In the genomic region with DNA sequence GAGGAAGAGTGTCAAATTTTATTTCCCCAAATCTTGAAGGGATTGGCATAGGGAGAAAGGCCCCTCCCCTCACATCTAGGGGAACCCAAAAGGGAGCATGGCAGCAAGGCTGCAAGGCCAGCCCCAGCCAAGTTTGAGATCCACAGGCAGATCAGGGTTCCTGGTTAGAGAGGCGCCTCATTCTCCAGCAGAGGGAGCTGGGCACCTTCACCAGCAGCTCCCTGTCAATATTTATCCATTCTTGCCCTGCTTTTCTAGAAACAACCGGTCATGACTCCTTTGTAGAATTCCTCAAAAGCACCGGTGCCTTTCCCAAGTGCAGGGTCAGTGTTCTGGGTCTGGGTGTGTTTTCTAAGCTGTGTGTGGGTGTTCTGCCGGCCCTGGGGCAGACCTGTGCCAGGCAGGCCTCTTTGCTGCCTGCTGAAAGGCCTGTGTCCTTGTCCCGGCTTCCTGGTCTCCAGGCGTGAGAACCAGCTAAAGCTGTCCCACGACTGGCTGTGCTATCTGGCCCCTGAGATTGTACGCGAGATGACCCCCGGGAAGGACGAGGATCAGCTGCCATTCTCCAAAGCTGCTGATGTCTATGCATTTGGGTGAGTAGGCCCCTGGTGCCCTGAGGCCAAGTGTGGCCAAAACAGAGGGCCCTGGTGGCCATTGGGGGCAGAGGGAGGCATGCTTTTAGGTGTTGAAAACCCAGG, we compare ENCODE assay signal across 8 cellular contexts. TPM values are rescaled to one million over a fixed set of nuclear protein-coding genes. Genes with fewer than 3 reads are reported as not detected.
A peak's percentile ranks its signal among the peaks of the same experiment; 100 is the strongest.
DNase-seq lines count a peak whose midpoint lies in the region; ATAC-seq and TF ChIP-seq lines count a peak whose summit lies in the region.

No MANE protein-coding gene starts in this region.

- no peak overlapping the region for H3K4me3 Mint-ChIP-seq in activated CD8-positive, alpha-beta memory T cell treated with anti-CD3 and anti-CD28 coated beads, Interleukin-2, amount 10 ng/mL, durations not matched to agents 7 days and 5 days
- H3K4me3 Mint-ChIP-seq in nephron progenitor cell = no peak overlapping the region

- DNase-seq in activated CD8-positive, alpha-beta memory T cell treated with anti-CD3 and anti-CD28 coated beads, Interleukin-2, amount 10 ng/mL, durations not matched to agents 7 days and 5 days = peak; percentile 48
- DNase-seq in activated CD8-positive, alpha-beta memory T cell treated with anti-CD3 and anti-CD28 coated beads for 24 hours = no peak
- DNase-seq in epithelial cell of esophagus (ENCODE audit: low read depth) = peak; percentile 70
- peak; percentile 32 for DNase-seq in nephron progenitor cell
- no peak for DNase-seq in tibial artery
- no peak for DNase-seq in NCI-H128 (lab: John Stamatoyannopoulos, UW; ENCODE audit: unreplicated experiment)

- peak; percentile 60 for ATAC-seq in activated CD8-positive, alpha-beta memory T cell treated with anti-CD3 and anti-CD28 coated beads, Interleukin-2, amount 10 ng/mL, durations not matched to agents 7 days and 5 days
- no peak for ATAC-seq in activated CD4-positive, CD25-positive, alpha-beta regulatory T cell treated with anti-CD3 and anti-CD28 coated beads, Interleukin-2, amount 50 U/mL, for 24 hours

- H3K4me1 ChIP-seq in OCI-LY3 (ENCODE audit: low read length) (no peaks in the 10 kb centered on the region), tibial artery (no peaks in the 10 kb centered on the region)

- CTCF ChIA-PET in activated CD8-positive, alpha-beta memory T cell treated with anti-CD3 and anti-CD28 coated beads, Interleukin-2, amount 10 ng/mL, durations not matched to agents 7 days and 5 days (lab: Charles Lee) = interaction anchor here (0.9 to 5.7 kb wide), 21 partner anchors 9 to 373 kb away, joined by 3 to 58 read pairs (median 4); a partner anchor contains a TSS

- H3K27me3 ChIP-seq in OCI-LY3 (ENCODE audit: low read depth, low read length) = no peaks in the 10 kb centered on the region
- no peaks in the 10 kb centered on the region for H3K27me3 ChIP-seq in tibial artery

- H3K9me3 Mint-ChIP-seq in activated CD8-positive, alpha-beta memory T cell treated with anti-CD3 and anti-CD28 coated beads, Interleukin-2, amount 10 ng/mL, durations not matched to agents 7 days and 5 days (ENCODE audit: low read depth) = no peaks in the 10 kb centered on the region
- no peaks in the 10 kb centered on the region for H3K9me3 Mint-ChIP-seq in nephron progenitor cell

- no peaks in the 10 kb centered on the region for H3K9me3 ChIP-seq in OCI-LY3 (ENCODE audit: insufficient read depth, low read length)
- no peaks in the 10 kb centered on the region for H3K9me3 ChIP-seq in tibial artery

- TF ChIP-seq CTCF in OCI-LY3 (IDR thresholded peaks at IDR 0.05; ENCODE audit: low read depth, low read length) (peak; percentile 75), epithelial cell of esophagus (IDR thresholded peaks at IDR 0.05; ENCODE audit: insufficient read depth, low read depth, low read length, missing control alignments) (peak; percentile 78), nephron progenitor cell (IDR thresholded peaks at IDR 0.05) (peak; percentile 50), tibial artery (IDR thresholded peaks at IDR 0.05) (peak in 1 of 2 experiments; percentile 35)

- peaks cover 17% of the 10 kb centered on the region for H3K4me1 Mint-ChIP-seq in activated CD8-positive, alpha-beta memory T cell treated with anti-CD3 and anti-CD28 coated beads, Interleukin-2, amount 10 ng/mL, durations not matched to agents 7 days and 5 days
- no peaks in the 10 kb centered on the region for H3K4me1 Mint-ChIP-seq in nephron progenitor cell

- H3K27ac ChIP-seq in OCI-LY3 (ENCODE audit: low read length) (no peak overlapping the region), tibial artery (no peak overlapping the region)

- no peaks in the 10 kb centered on the region for H3K27me3 Mint-ChIP-seq in activated CD8-positive, alpha-beta memory T cell treated with anti-CD3 and anti-CD28 coated beads, Interleukin-2, amount 10 ng/mL, durations not matched to agents 7 days and 5 days
- no peaks in the 10 kb centered on the region for H3K27me3 Mint-ChIP-seq in nephron progenitor cell (ENCODE audit: low read depth, poor library complexity)

- H3K4me3 ChIP-seq in OCI-LY3 (ENCODE audit: low read length) (no peak overlapping the region), epithelial cell of esophagus (ENCODE audit: low read length) (no peak overlapping the region), tibial artery (no peak overlapping the region)

- H4K20me1 ChIP-seq in OCI-LY3 (ENCODE audit: insufficient read depth, low read length) = no peaks in the 10 kb centered on the region

- H3K4me2 ChIP-seq in OCI-LY3 (ENCODE audit: low read length) = no peak overlapping the region

- no peak overlapping the region for H3K27ac Mint-ChIP-seq in activated CD8-positive, alpha-beta memory T cell treated with anti-CD3 and anti-CD28 coated beads, Interleukin-2, amount 10 ng/mL, durations not matched to agents 7 days and 5 days
- H3K27ac Mint-ChIP-seq in nephron progenitor cell = no peak overlapping the region

- no peak overlapping the region for H3K9ac ChIP-seq in OCI-LY3 (ENCODE audit: low read length)

- intact Hi-C loops in tibial artery (cut with DNase I; ENCODE audit: low total_unique reads) = no loop called here

- no peaks in the 10 kb centered on the region for H3K79me2 ChIP-seq in OCI-LY3 (ENCODE audit: low read length)

- H2AFZ ChIP-seq in OCI-LY3 (ENCODE audit: low read depth, low read length) = no peak overlapping the region; the same call in 1 of the 2 replicates

- peaks cover 33% of the 10 kb centered on the region for H3K36me3 Mint-ChIP-seq in activated CD8-positive, alpha-beta memory T cell treated with anti-CD3 and anti-CD28 coated beads, Interleukin-2, amount 10 ng/mL, durations not matched to agents 7 days and 5 days
- H3K36me3 Mint-ChIP-seq in nephron progenitor cell (ENCODE audit: low read depth) = peaks cover 14% of the 10 kb centered on the region

- H3K36me3 ChIP-seq in OCI-LY3 (replicated peaks; ENCODE audit: low read depth, low read length) = no peaks in the 10 kb centered on the region
- H3K36me3 ChIP-seq in tibial artery = peaks cover 27 to 97% (median 63%) of the 10 kb centered on the region in 3 donors

RNA-seq across cellular contexts. Expression of a gene that starts 21.2 kb away (rescaled TPM):
- total RNA-seq in activated CD8-positive, alpha-beta memory T cell treated with anti-CD3 and anti-CD28 coated beads, Interleukin-2, amount 10 ng/mL, durations not matched to agents 7 days and 5 days = 100 to 1,000 TPM; 150 to 305 TPM

Comparison
In these comparisons a context has a peak if more than half of its experiments do, and no peak if none do; other contexts are left out.
1. DNase-seq: peak in activated CD8-positive, alpha-beta memory T cell treated with anti-CD3 and anti-CD28 coated beads, Interleukin-2, amount 10 ng/mL, durations not matched to agents 7 days and 5 days (single experiment), epithelial cell of esophagus (single experiment) and nephron progenitor cell (single experiment); none in activated CD8-positive, alpha-beta memory T cell treated with anti-CD3 and anti-CD28 coated beads for 24 hours (single experiment), tibial artery (0 of 2) and NCI-H128 (single experiment).